In genomic region chr1:24415334-24415909, GRCh38 we compare ENCODE assay signal across 8 cellular contexts. TPM values are rescaled to one million over a fixed set of nuclear protein-coding genes. Genes with fewer than 3 reads are reported as not detected.
A peak's percentile ranks its signal among the peaks of the same experiment; 100 is the strongest.
DNase-seq lines count a peak whose midpoint lies in the region; ATAC-seq and TF ChIP-seq lines count a peak whose summit lies in the region.

NIPAL3 (plus strand) TSS chr1:24415802; CDS start chr1:24419548, 3,746 bp downstream.

- no peaks in the 10 kb centered on the region for H3K27me3 ChIP-seq in adipocyte (replicated peaks; ENCODE audit: control insufficient read depth, insufficient read depth, low read length)

- H3K27ac Mint-ChIP-seq in type B pancreatic cell, result peak within 1 kb of the TSS; percentile 92

- peak within 1 kb of the TSS; percentile 98 for H3K4me3 ChIP-seq in adipocyte (ENCODE audit: low read length)

- H3K27me3 Mint-ChIP-seq in type B pancreatic cell, result no peaks in the 10 kb centered on the region

- no peaks in the 10 kb centered on the region for H3K36me3 ChIP-seq in adipocyte (ENCODE audit: control insufficient read depth, insufficient read depth, low read length, severe bottlenecking)

- no peaks in the 10 kb centered on the region for H3K9me3 Mint-ChIP-seq in type B pancreatic cell

- H3K4me3 Mint-ChIP-seq in type B pancreatic cell, result peak within 1 kb of the TSS; percentile 97

- H3K4me1 ChIP-seq in adipocyte (ENCODE audit: control insufficient read depth, insufficient read depth, low read length), result peaks cover 49% of the 10 kb centered on the region

- H3K9ac ChIP-seq in adipocyte (ENCODE audit: low read length), result peak within 1 kb of the TSS; percentile 83

- peak; percentile 99 for TF ChIP-seq CTCF in GM12874 (IDR thresholded peaks at IDR 0.05; ENCODE audit: insufficient read depth, low read depth, low read length)
- TF ChIP-seq CTCF in type B pancreatic cell (conservative IDR thresholded peaks at IDR 0.05), result peak; percentile 89

- H3K4me1 Mint-ChIP-seq in type B pancreatic cell (ENCODE audit: unreplicated experiment), result peaks cover 38% of the 10 kb centered on the region

- peaks cover 4% of the 10 kb centered on the region for H3K36me3 Mint-ChIP-seq in type B pancreatic cell

- no peaks in the 10 kb centered on the region for H3K9me3 ChIP-seq in adipocyte (ENCODE audit: control insufficient read depth, low read length)

- ATAC-seq in HG02798 (IDR thresholded peaks at IDR 0.05; ENCODE audit: poor library complexity, unreplicated experiment), result peak; percentile 96

- intact Hi-C loops in cardiac septum (cut with DNase I), result loop anchor here (5.0 kb wide), 2 partner anchors 87 to 227 kb away; partner anchors contain the start of genes RCAN3 and SRRM1

- DNase-seq in NCI-H1417 treated with DMSO at 0.1 percent for 48 hours (lab: John Stamatoyannopoulos, UW) (peak; percentile 94), T follicular helper cell (ENCODE audit: low read depth) (peak; percentile 97), adipocyte (ENCODE audit: low read depth) (peak; percentile 98), cardiac septum (ENCODE audit: low spot score) (peak; percentile 99), pons (ENCODE audit: low spot score) (peak; percentile 99), type B pancreatic cell (ENCODE audit: extremely low spot score, unreplicated experiment) (peak; percentile 96)

RNA-seq across cellular contexts. Expression of gene NIPAL3, which starts in this region (rescaled TPM):
- 21.3 TPM for total RNA-seq in cardiac septum
- total RNA-seq in type B pancreatic cell (ENCODE audit: low replicate concordance), result 17.5 and 21.3 TPM in 2 replicates

Comparison
In these comparisons a context has a peak if more than half of its experiments do, and no peak if none do; other contexts are left out.
1. Peak in every context shown above with its lines: DNase-seq, ATAC-seq and H3K4me3 ChIP-seq.